In the genomic region with DNA sequence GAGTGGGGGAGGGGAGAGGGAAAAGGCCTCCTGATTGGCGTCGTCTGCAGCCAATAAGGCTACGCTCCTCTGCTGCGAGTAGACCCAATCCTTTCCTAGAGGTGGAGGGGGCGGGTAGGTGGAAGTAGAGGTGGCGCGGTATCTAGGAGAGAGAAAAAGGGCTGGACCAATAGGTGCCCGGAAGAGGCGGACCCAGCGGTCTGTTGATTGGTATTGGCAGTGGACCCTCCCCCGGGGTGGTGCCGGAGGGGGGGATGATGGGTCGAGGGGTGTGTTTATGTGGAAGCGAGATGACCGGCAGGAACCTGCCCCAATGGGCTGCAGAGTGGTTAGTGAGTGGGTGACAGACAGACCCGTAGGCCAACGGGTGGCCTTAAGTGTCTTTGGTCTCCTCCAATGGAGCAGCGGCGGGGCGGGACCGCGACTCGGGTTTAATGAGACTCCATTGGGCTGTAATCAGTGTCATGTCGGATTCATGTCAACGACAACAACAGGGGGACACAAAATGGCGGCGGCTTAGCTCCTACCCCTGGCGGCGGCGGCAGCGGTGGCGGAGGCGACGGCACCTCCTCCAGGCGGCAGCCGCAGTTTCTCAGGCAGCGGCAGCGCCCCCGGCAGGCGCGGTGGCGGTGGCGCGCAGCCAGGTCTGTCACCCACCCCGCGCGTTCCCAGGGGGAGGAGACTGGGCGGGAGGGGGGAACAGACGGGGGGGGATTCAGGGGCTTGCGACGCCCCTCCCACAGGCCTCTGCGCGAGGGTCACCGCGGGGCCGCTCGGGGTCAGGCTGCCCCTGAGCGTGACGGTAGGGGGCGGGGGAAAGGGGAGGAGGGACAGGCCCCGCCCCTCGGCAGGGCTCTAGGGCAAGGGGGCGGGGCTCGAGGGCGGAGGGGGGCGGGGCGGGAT, we compare ENCODE assay signal across 1 cellular context.
TF ChIP-seq lines count a peak whose summit lies in the region.

A gene (plus strand): TSS at position 459 of the 903 bp plus-strand sequence. CDS start 16,258 bp downstream, outside the sequence.

TF ChIP-seq in SK-N-SH, 30 proteins besides CTCF, POLR2A, EP300 and RAD21 (continued from another document):
- TF ChIP-seq, protein P1, sequence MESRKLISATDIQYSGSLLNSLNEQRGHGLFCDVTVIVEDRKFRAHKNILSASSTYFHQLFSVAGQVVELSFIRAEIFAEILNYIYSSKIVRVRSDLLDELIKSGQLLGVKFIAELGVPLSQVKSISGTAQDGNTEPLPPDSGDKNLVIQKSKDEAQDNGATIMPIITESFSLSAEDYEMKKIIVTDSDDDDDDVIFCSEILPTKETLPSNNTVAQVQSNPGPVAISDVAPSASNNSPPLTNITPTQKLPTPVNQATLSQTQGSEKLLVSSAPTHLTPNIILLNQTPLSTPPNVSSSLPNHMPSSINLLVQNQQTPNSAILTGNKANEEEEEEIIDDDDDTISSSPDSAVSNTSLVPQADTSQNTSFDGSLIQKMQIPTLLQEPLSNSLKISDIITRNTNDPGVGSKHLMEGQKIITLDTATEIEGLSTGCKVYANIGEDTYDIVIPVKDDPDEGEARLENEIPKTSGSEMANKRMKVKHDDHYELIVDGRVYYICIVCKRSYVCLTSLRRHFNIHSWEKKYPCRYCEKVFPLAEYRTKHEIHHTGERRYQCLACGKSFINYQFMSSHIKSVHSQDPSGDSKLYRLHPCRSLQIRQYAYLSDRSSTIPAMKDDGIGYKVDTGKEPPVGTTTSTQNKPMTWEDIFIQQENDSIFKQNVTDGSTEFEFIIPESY (IDR thresholded peaks at IDR 0.05; ENCODE audit: borderline replicate concordance, low read depth): 0 out of 2 replicates have a peak, but pooled peaks have one; percentile 50
- TF ChIP-seq MEF2A (IDR thresholded peaks at IDR 0.05; ENCODE audit: borderline replicate concordance, low read depth) (no peak), TEAD4 (IDR thresholded peaks at IDR 0.05; ENCODE audit: borderline replicate concordance, insufficient read depth) (0 out of 2 replicates have a peak, but pooled peaks have one; percentile 28), EZH2phosphoT487 (IDR thresholded peaks at IDR 0.05; ENCODE audit: borderline replicate concordance, low read depth) (no peak), YY1 (IDR thresholded peaks at IDR 0.05; ENCODE audit: low read depth) (peak; percentile 92), MXI1 (IDR thresholded peaks at IDR 0.05; ENCODE audit: low read depth, low read length) (no peak)
- TF ChIP-seq, protein P2, sequence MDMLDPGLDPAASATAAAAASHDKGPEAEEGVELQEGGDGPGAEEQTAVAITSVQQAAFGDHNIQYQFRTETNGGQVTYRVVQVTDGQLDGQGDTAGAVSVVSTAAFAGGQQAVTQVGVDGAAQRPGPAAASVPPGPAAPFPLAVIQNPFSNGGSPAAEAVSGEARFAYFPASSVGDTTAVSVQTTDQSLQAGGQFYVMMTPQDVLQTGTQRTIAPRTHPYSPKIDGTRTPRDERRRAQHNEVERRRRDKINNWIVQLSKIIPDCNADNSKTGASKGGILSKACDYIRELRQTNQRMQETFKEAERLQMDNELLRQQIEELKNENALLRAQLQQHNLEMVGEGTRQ (IDR thresholded peaks at IDR 0.05; ENCODE audit: borderline replicate concordance, low read depth, low read length): no peak
- TF ChIP-seq, protein P3, sequence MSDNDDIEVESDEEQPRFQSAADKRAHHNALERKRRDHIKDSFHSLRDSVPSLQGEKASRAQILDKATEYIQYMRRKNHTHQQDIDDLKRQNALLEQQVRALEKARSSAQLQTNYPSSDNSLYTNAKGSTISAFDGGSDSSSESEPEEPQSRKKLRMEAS (IDR thresholded peaks at IDR 0.05; ENCODE audit: low read depth): no peak
- TF ChIP-seq, protein P4, sequence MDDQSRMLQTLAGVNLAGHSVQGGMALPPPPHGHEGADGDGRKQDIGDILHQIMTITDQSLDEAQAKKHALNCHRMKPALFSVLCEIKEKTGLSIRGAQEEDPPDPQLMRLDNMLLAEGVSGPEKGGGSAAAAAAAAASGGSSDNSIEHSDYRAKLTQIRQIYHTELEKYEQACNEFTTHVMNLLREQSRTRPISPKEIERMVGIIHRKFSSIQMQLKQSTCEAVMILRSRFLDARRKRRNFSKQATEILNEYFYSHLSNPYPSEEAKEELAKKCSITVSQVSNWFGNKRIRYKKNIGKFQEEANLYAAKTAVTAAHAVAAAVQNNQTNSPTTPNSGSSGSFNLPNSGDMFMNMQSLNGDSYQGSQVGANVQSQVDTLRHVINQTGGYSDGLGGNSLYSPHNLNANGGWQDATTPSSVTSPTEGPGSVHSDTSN (IDR thresholded peaks at IDR 0.05): peak; percentile 98
TF ChIP-seq in SK-N-SH: peak in this region for 15.
